Comparison of ENCODE assay signal across 1 cellular context in genomic region chr19:39004403-39004802, GRCh38.
TF ChIP-seq lines count a peak whose summit lies in the region.

No MANE protein-coding gene starts in this region.

TF ChIP-seq in K562, 482 proteins besides CTCF, POLR2A, EP300 and RAD21 (continued from another document):
- no peak for TF ChIP-seq ZBTB11 (CRISPR knock-in tag; IDR thresholded peaks at IDR 0.05)
- no peak for TF ChIP-seq USF1 (CRISPR knock-in tag; IDR thresholded peaks at IDR 0.05)
- no peak for TF ChIP-seq SFPQ (IDR thresholded peaks at IDR 0.05; ENCODE audit: low read depth, low read length)
- TF ChIP-seq CAMTA2 (CRISPR knock-in tag; conservative IDR thresholded peaks at IDR 0.05) = no peak
- no peak for TF ChIP-seq ARID3A (IDR thresholded peaks at IDR 0.05; ENCODE audit: borderline replicate concordance, low read depth, low read length)
- TF ChIP-seq ZBTB12 (CRISPR knock-in tag; IDR thresholded peaks at IDR 0.05) = no peak
- no peak for TF ChIP-seq ZBED1 (IDR thresholded peaks at IDR 0.05)
- TF ChIP-seq HDAC8 (tag; IDR thresholded peaks at IDR 0.05) = no peak
- no peak for TF ChIP-seq ZBTB40 (IDR thresholded peaks at IDR 0.05)
- TF ChIP-seq ZBTB40 (CRISPR knock-in tag; IDR thresholded peaks at IDR 0.05) = no peak
- no peak for TF ChIP-seq RUNX1 (IDR thresholded peaks at IDR 0.05; ENCODE audit: low read depth)
- no peak for TF ChIP-seq ZNF780A (CRISPR knock-in tag; IDR thresholded peaks at IDR 0.05)
- TF ChIP-seq CREBBP (IDR thresholded peaks at IDR 0.05; ENCODE audit: low read depth, low read length) = no peak
